14 cellular contexts compared by ENCODE assay signal in genomic region chr19:35461788-35462187, GRCh38. TPM values are rescaled to one million over a fixed set of nuclear protein-coding genes. Genes with fewer than 3 reads are reported as not detected.
"Had no signal": no experiment of that assay in that cellular context is flagged by ENCODE, and none has a peak within 500 bp of the region (broad histone marks: within the 10 kb centered on the region; RNA-seq: fewer than 3 reads in every experiment).

No MANE protein-coding gene starts in this region.

RNA-seq across cellular contexts. Expression of gene FFAR2, which starts 13.7 kb away (rescaled TPM):
- total RNA-seq: dermis microvascular lymphatic vessel endothelial cell, endodermal cell, gastrocnemius medialis, glomerular endothelial cell, left lobe of liver, osteocyte, smooth muscle cell had no signal
- polyA plus RNA-seq: smooth muscle cell had no signal

RNA-seq across cellular contexts. Expression of gene KRTDAP, which starts 28.5 kb away (rescaled TPM):
- total RNA-seq: dermis microvascular lymphatic vessel endothelial cell, gastrocnemius medialis, glomerular endothelial cell, kidney, left lobe of liver, liver, lung, mononuclear cell, osteocyte, right atrium auricular region, sciatic nerve, tibial nerve had no signal
- polyA plus RNA-seq: liver had no signal

RNA-seq across cellular contexts. Expression of gene DMKN, which starts 51.7 kb away (rescaled TPM):
- total RNA-seq: dermis microvascular lymphatic vessel endothelial cell, glomerular endothelial cell, mononuclear cell, osteocyte had no signal
